In genomic region chr19:58182989-58183821, GRCh38 we compare ENCODE assay signal across 8 cellular contexts. TPM values are rescaled to one million over a fixed set of nuclear protein-coding genes. Genes with fewer than 3 reads are reported as not detected.
DNase-seq lines count a peak whose midpoint lies in the region; ATAC-seq, FAIRE-seq and TF ChIP-seq lines count a peak whose summit lies in the region.

Gene ZNF274, plus strand, starts transcription at chr19:58183061. Its CDS starts 905 bp downstream, at chr19:58183966.

- H3K4me3 ChIP-seq in AG04450 (ENCODE audit: low read depth, low read length) (peak within 1 kb of the TSS; percentile 80), keratinocyte (ENCODE audit: control insufficient read depth in 2 of 3, extremely low read depth in 1 of 3, insufficient read depth in 2 of 3, low read depth in 1 of 3, low read length in 3 of 3) (peak within 1 kb of the TSS; percentile 83 to 97 (median 86))

- peak; percentile 72 for DNase-seq in AG04450 (ENCODE audit: low read depth, low spot score)
- DNase-seq in NCI-H226: peak; percentile 97
- peak; percentile 91 to 92 for DNase-seq in central memory CD8-positive, alpha-beta T cell (ENCODE audit: low spot score in 2 of 2)
- peak; percentile 76 for DNase-seq in keratinocyte (ENCODE audit: low read depth, low spot score)
- DNase-seq in stimulated activated CD4-positive, alpha-beta T cell treated with anti-CD3 and anti-CD28 coated beads, Interleukin-12 subunit alpha, Interleukin-12 subunit beta, amount 100 ng/mL, for 48 hours (ENCODE audit: low read depth in 2 of 3, low spot score in 1 of 3): peak; percentile 87 to 94 (median 89)

- no peaks in the 10 kb centered on the region for H3K27me3 Mint-ChIP-seq in central memory CD8-positive, alpha-beta T cell

- H3K27me3 ChIP-seq in AG04450 (ENCODE audit: control insufficient read depth, insufficient read depth, low read length): no peaks in the 10 kb centered on the region
- no peaks in the 10 kb centered on the region for H3K27me3 ChIP-seq in keratinocyte (ENCODE audit: control insufficient read depth, extremely low read depth, insufficient read depth, low read length)

- peaks cover 18 to 28% of the 10 kb centered on the region in 2 experiments for H3K36me3 ChIP-seq in keratinocyte (ENCODE audit: control insufficient read depth in 2 of 2, extremely low read depth in 1 of 2, insufficient read depth in 2 of 2, low read length in 2 of 2)

- peak within 1 kb of the TSS; percentile 98 for H3K27ac ChIP-seq in AG04450 (ENCODE audit: low read depth, low read length)
- H3K27ac ChIP-seq in keratinocyte (ENCODE audit: control insufficient read depth, insufficient read depth, low read length): peak within 1 kb of the TSS; percentile 96

- no peaks in the 10 kb centered on the region for H3K9me1 ChIP-seq in keratinocyte (ENCODE audit: control insufficient read depth, extremely low read depth, insufficient read depth, low read length)

- H2AFZ ChIP-seq in keratinocyte (ENCODE audit: control insufficient read depth, low read length): peak within 1 kb of the TSS; percentile 95

- no peaks in the 10 kb centered on the region for H4K20me1 ChIP-seq in keratinocyte (ENCODE audit: control insufficient read depth, extremely low read depth, insufficient read depth, low read length)

- peak within 1 kb of the TSS; percentile 88 for H3K4me2 ChIP-seq in keratinocyte (ENCODE audit: control insufficient read depth, extremely low read depth, insufficient read depth, low read depth, low read length)

- H3K9me3 ChIP-seq in AG04450 (ENCODE audit: control insufficient read depth, insufficient read depth, low read length) (peaks cover 93% of the 10 kb centered on the region), keratinocyte (ENCODE audit: control insufficient read depth, low read depth, low read length) (peaks cover 35% of the 10 kb centered on the region)

- H3K9ac ChIP-seq in keratinocyte (ENCODE audit: control insufficient read depth, extremely low read depth, insufficient read depth, low read length): peak within 1 kb of the TSS; percentile 96

- H3K4me3 Mint-ChIP-seq in central memory CD8-positive, alpha-beta T cell: peak within 1 kb of the TSS; percentile 98

- H3K27ac Mint-ChIP-seq in central memory CD8-positive, alpha-beta T cell (ENCODE audit: low read depth): peak within 1 kb of the TSS; percentile 100

- dilution Hi-C loops in keratinocyte (cut with MboI; ENCODE audit: extremely low pct_ligation_motif_present, low sequenced_read_pairs): no loop called here

- peak; percentile 9 for FAIRE-seq in keratinocyte (lab: Jason Lieb, UNC)

- POLR2A ChIA-PET in AG04450 (lab: Yijun Ruan, JAX): interaction anchor here (0.5 to 1.8 kb wide), 7 partner anchors 29 to 540 kb away, joined by 3 to 7 read pairs (median 4); partner anchors contain the start of genes ZNF329, ZNF544, ZNF606 and ZNF671

- TF ChIP-seq CTCF in AG04450 (IDR thresholded peaks at IDR 0.05; ENCODE audit: low read depth, low read length) (no peak), keratinocyte (optimal IDR thresholded peaks at IDR 0.05 in 1 of 3, IDR thresholded peaks at IDR 0.05 in 1 of 3, conservative IDR thresholded peaks at IDR 0.05 in 1 of 3; ENCODE audit: extremely low read depth in 1 of 3, insufficient read depth in 2 of 3, low read length in 3 of 3) (no peak)

- H3K79me2 ChIP-seq in keratinocyte (ENCODE audit: control insufficient read depth, insufficient read depth, low read length): peaks cover 32% of the 10 kb centered on the region

- peaks cover 15% of the 10 kb centered on the region for H3K9me3 Mint-ChIP-seq in central memory CD8-positive, alpha-beta T cell

- H3K36me3 Mint-ChIP-seq in central memory CD8-positive, alpha-beta T cell (ENCODE audit: insufficient read depth): peaks cover 34% of the 10 kb centered on the region

- peaks cover 28% of the 10 kb centered on the region for H3K4me1 Mint-ChIP-seq in central memory CD8-positive, alpha-beta T cell

- ATAC-seq in GM18870 (IDR thresholded peaks at IDR 0.05; ENCODE audit: unreplicated experiment): peak; percentile 70
- ATAC-seq in HG03108 (IDR thresholded peaks at IDR 0.05; ENCODE audit: unreplicated experiment): peak; percentile 87
- ATAC-seq in activated CD4-positive, CD25-positive, alpha-beta regulatory T cell treated with anti-CD3 and anti-CD28 coated beads, Interleukin-2, amount 50 U/mL, for 24 hours: peak; percentile 91 to 95
- ATAC-seq in central memory CD8-positive, alpha-beta T cell (replicated peaks; ENCODE audit: extremely low read depth, poor library complexity, severe bottlenecking): peak; percentile 90

- H3K4me1 ChIP-seq in keratinocyte (ENCODE audit: control insufficient read depth, extremely low read depth, insufficient read depth, low read length): peaks cover 10% of the 10 kb centered on the region

- CTCF ChIA-PET in AG04450 (lab: Charles Lee): no interaction called here

RNA-seq across cellular contexts. Expression of gene ZNF274, which starts in this region (rescaled TPM):
- polyA plus RNA-seq in AG04450 (2011; rRNA removed) (13.0 and 13.2 TPM in 2 replicates), keratinocyte (25.0 to 31.2 TPM (median 25.9 TPM) in 3 replicates)
- 16.4 and 17.7 TPM in 2 replicates for polyA minus RNA-seq in AG04450 (2011; rRNA and poly(A)+ RNA removed)
- polyA plus RNA-seq in keratinocyte (2011; ENCODE audit: low read depth): 15.5 TPM
- polyA plus RNA-seq in keratinocyte (2011; cell fraction: cytosol; rRNA removed): 20.6 and 24.4 TPM in 2 replicates
- 64.5 and 72.5 TPM in 2 replicates for polyA plus RNA-seq in keratinocyte (2011; cell fraction: nucleus; rRNA removed)
- 21.4 and 27.5 TPM in 2 replicates for polyA plus RNA-seq in keratinocyte (2012; ENCODE audit: low replicate concordance)
- 31.8 to 42.3 TPM (median 37.5 TPM) in 3 replicates for polyA minus RNA-seq in keratinocyte
- polyA minus RNA-seq in keratinocyte (2011; cell fraction: cytosol; rRNA and poly(A)+ RNA removed): 48.9 TPM
- 45.3 and 50.9 TPM in 2 replicates for polyA minus RNA-seq in keratinocyte (2011; cell fraction: nucleus; rRNA and poly(A)+ RNA removed)

Comparison
In these comparisons a context has a peak if more than half of its experiments do, and no peak if none do; other contexts are left out.
1. Peak in every context shown above with its lines: DNase-seq, ATAC-seq, H3K4me3 ChIP-seq and H3K27ac ChIP-seq.